Comparison of ENCODE assay signal across 27 cellular contexts in the genomic region with DNA sequence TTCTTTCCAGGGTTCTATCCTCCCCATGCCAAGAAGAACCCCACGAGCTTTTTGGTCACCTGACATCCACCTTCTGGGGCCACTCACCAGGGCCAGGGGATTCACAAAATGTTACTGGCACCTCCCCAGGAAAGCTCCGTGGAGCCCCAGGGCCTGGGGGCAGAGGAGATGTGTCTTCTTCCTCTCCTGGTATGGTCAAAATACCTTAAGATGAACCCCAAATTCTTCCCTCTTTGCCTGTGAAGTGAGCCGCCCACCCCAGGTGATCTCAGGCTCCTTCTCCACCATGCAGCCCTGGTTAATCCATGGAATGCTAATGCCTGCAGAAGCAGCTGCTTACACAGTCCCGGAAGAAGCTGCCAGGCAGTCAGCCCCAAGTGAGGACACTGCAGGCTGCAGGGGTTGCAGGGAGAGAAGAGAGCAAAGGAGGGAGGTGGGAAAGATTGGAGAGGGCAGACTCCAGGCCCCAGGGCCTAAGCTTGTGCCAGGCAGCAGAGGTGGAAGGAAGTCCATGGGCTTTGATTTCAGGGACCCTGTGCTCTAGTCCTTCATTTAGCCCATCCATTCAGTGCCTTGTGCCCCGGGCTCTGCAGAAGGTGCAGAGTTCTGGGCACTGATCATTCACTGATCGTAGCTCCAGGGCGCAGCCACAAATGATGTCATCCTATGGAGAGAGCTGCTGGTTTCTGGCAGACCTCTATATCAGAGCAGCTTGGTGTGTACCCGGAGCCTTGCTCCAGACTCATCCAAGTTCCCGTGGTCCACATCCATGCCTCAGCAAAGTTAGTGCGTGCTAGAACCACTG.
"Had no signal": no experiment of that assay in that cellular context is flagged by ENCODE, and none has a peak within 500 bp of the region (broad histone marks: within the 10 kb centered on the region; RNA-seq: fewer than 3 reads in every experiment).

No MANE protein-coding gene starts in this region.

- H3K27ac ChIP-seq: colonic mucosa, gastroesophageal sphincter, pancreas, psoas muscle, sigmoid colon, tibial nerve had no signal

- H3K27me3 ChIP-seq: colonic mucosa, pancreas had no signal

- H3K4me1 ChIP-seq: colonic mucosa, gastroesophageal sphincter, pancreas, psoas muscle, sigmoid colon, tibial nerve had no signal

- H3K9me3 ChIP-seq: colonic mucosa, gastroesophageal sphincter, pancreas, psoas muscle, sigmoid colon, tibial nerve had no signal

- H3K4me3 ChIP-seq: colonic mucosa, gastroesophageal sphincter, pancreas, psoas muscle, sigmoid colon, smooth muscle cell, tibial nerve had no signal

- H3K4me3 Mint-ChIP-seq: activated B cell treated with CpG ODN at 0.5 μM for 24 hours; activated CD8-positive, alpha-beta T cell treated with anti-CD3 and anti-CD28 coated beads, Interleukin-2, amount 10 ng/mL, durations not matched to agents 7 days and 5 days; activated naive CD8-positive, alpha-beta T cell; activated T-cell treated with anti-CD3 and anti-CD28 coated beads, Interleukin-2, amount 50 U/mL, for 72 hours; central memory CD8-positive, alpha-beta T cell; immature natural killer cell; mesothelial cell of epicardium; naive B cell; nephron progenitor cell had no signal

- H3K36me3 ChIP-seq: colonic mucosa, gastroesophageal sphincter, pancreas, sigmoid colon, tibial nerve had no signal

- ATAC-seq: activated CD8-positive, alpha-beta T cell treated with anti-CD3 and anti-CD28 coated beads, Interleukin-2, amount 10 ng/mL, durations not matched to agents 7 days and 5 days; activated T-cell treated with anti-CD3 and anti-CD28 coated beads, Interleukin-2, amount 50 U/mL, for 72 hours; gastroesophageal sphincter; pancreas; psoas muscle had no signal

- H3K4me1 Mint-ChIP-seq: activated B cell treated with CpG ODN at 0.5 μM for 24 hours; central memory CD8-positive, alpha-beta T cell; immature natural killer cell; naive B cell had no signal

- DNase-seq: activated B cell treated with CpG ODN at 0.5 μM for 24 hours; activated CD4-positive, alpha-beta T cell treated with anti-CD3 and anti-CD28 coated beads, Interleukin-2, amount 50 U/mL, for 1 hour; activated CD8-positive, alpha-beta T cell treated with anti-CD3 and anti-CD28 coated beads, Interleukin-2, amount 10 ng/mL, durations not matched to agents 7 days and 5 days; activated naive CD4-positive, alpha-beta T cell treated with Interleukin-2 at 50 U/mL for 16 hours; activated T-cell treated with anti-CD3 and anti-CD28 coated beads for 4 hours; activated T-cell treated with anti-CD3 and anti-CD28 coated beads, Interleukin-2, amount 50 U/mL, for 72 hours; anterior cingulate cortex; colonic mucosa; effector memory CD4-positive, alpha-beta T cell; erythroblast; head of caudate nucleus; hippocampal formation; immature natural killer cell; naive B cell; nephron progenitor cell; nucleus accumbens; pancreas; psoas muscle; sigmoid colon; stimulated activated CD4-positive, alpha-beta T cell treated with anti-CD3 and anti-CD28 coated beads, Interleukin-15, amount 100 ng/mL, for 24 hours; stimulated activated naive CD4-positive, alpha-beta T cell had no signal

- H3K36me3 Mint-ChIP-seq: activated naive CD8-positive, alpha-beta T cell; immature natural killer cell; mesothelial cell of epicardium; naive B cell had no signal

- H3K27ac Mint-ChIP-seq: activated B cell treated with CpG ODN at 0.5 μM for 24 hours; activated CD8-positive, alpha-beta T cell treated with anti-CD3 and anti-CD28 coated beads, Interleukin-2, amount 10 ng/mL, durations not matched to agents 7 days and 5 days; activated naive CD8-positive, alpha-beta T cell; activated T-cell treated with anti-CD3 and anti-CD28 coated beads, Interleukin-2, amount 50 U/mL, for 72 hours; immature natural killer cell; mesothelial cell of epicardium; nephron progenitor cell had no signal

- H3K4me2 ChIP-seq: smooth muscle cell had no signal

- H3K9me3 Mint-ChIP-seq: activated B cell treated with CpG ODN at 0.5 μM for 24 hours; activated T-cell treated with anti-CD3 and anti-CD28 coated beads, Interleukin-2, amount 50 U/mL, for 72 hours; central memory CD8-positive, alpha-beta T cell; immature natural killer cell; mesothelial cell of epicardium; nephron progenitor cell had no signal
